In genomic region chr4:102390438-102390837, GRCh38 we compare ENCODE assay signal across 9 cellular contexts. TPM values are rescaled to one million over a fixed set of nuclear protein-coding genes. Genes with fewer than 3 reads are reported as not detected.
DNase-seq lines count a peak whose midpoint lies in the region; ATAC-seq, FAIRE-seq and TF ChIP-seq lines count a peak whose summit lies in the region.
"Had no signal": no experiment of that assay in that cellular context is flagged by ENCODE, and none has a peak within 500 bp of the region (broad histone marks: within the 10 kb centered on the region; RNA-seq: fewer than 3 reads in every experiment).

No MANE protein-coding gene starts in this region.

- WGBS in pancreas, 2 donors = 75% methylated on average over 2 of the region's 2 CpGs

- peak; percentile 73 for FAIRE-seq in pancreas (lab: Jason Lieb, UNC)
- FAIRE-seq: A549 had no signal

- no peak for DNase-seq in activated CD4-positive, CD25-positive, alpha-beta regulatory T cell treated with anti-CD3 and anti-CD28 coated beads, Interleukin-2, amount 50 U/mL, for 72 hours
- DNase-seq in SIG-M5 (lab: John Stamatoyannopoulos, UW) (peak; percentile 96), pancreas (no peak), NCI-H774 (lab: John Stamatoyannopoulos, UW) (no peak), RPMI8226 (no peak), GOT3 (lab: John Stamatoyannopoulos, UW) (no peak)

- peak; percentile 92 to 95 for ATAC-seq in activated CD4-positive, CD25-positive, alpha-beta regulatory T cell treated with anti-CD3 and anti-CD28 coated beads, Interleukin-2, amount 50 U/mL, for 24 hours
- peak; percentile 94 for ATAC-seq in HG02938 (IDR thresholded peaks at IDR 0.05; ENCODE audit: unreplicated experiment)
- peak in 2 of 4 donors; percentile 18 to 36 for ATAC-seq in pancreas
- ATAC-seq: A549 had no signal

- H3K27me3 ChIP-seq in pancreas = no peaks in the 10 kb centered on the region

- H3K9me3 ChIP-seq in pancreas = no peaks in the 10 kb centered on the region
- H3K9me3 ChIP-seq: A549 had no signal

- intact Hi-C loops in pancreas (cut with DNase I) = no loop called here

- no peak overlapping the region for H3K4me3 ChIP-seq in pancreas
- H3K4me3 ChIP-seq: A549 had no signal

- H3K4me1 ChIP-seq in pancreas = no peaks in the 10 kb centered on the region
- H3K4me1 ChIP-seq: A549 had no signal

- no peak overlapping the region for H3K27ac ChIP-seq in pancreas
- H3K27ac ChIP-seq: A549 had no signal

- no peak for TF ChIP-seq CTCF in pancreas (IDR thresholded peaks at IDR 0.05)

- H3K36me3 ChIP-seq in pancreas = no peaks in the 10 kb centered on the region

RNA-seq across cellular contexts. Expression of gene SLC39A8, which starts 45.2 kb away (rescaled TPM):
- 10 to 100 TPM; 31.5 to 46.8 (median 42.2) TPM for total RNA-seq in pancreas
- polyA plus RNA-seq in pancreas = 10 to 100 TPM in 1 of 2 donors, 1 to 10 TPM in 1; 9.9 to 11.7 TPM
